In genomic region chr2:25601711-25602332, GRCh38 we compare ENCODE assay signal across 8 cellular contexts.
DNase-seq lines count a peak whose midpoint lies in the region; ATAC-seq and TF ChIP-seq lines count a peak whose summit lies in the region.
"Not testable (repeated sequence)": the region's sequence is repeated elsewhere in the genome, so short reads cannot be mapped to it uniquely, and the experiment has no call there.

No MANE protein-coding gene starts in this region.

- H3K79me2 ChIP-seq in KMS-11 (ENCODE audit: insufficient read depth, low read depth), result not testable (repeated sequence)

- H3K9me3 Mint-ChIP-seq in activated T-helper 17 cell treated with anti-CD3 and anti-CD28 coated beads, Interleukin-2, amount 50 U/mL, for 72 hours; mesothelial cell of epicardium; type B pancreatic cell: not testable (repeated sequence)

- H2AFZ ChIP-seq in KMS-11 (ENCODE audit: low read depth), result not testable (repeated sequence)

- H3K27me3 ChIP-seq in KMS-11 (ENCODE audit: insufficient read depth, low read depth), result not testable (repeated sequence)

- peak overlapping the region; percentile 63 for H3K27ac Mint-ChIP-seq in activated T-helper 17 cell treated with anti-CD3 and anti-CD28 coated beads, Interleukin-2, amount 50 U/mL, for 72 hours
- H3K27ac Mint-ChIP-seq in mesothelial cell of epicardium (peak overlapping the region; percentile 49), type B pancreatic cell (peak overlapping the region; percentile 6)

- H3K4me3 Mint-ChIP-seq in activated T-helper 17 cell treated with anti-CD3 and anti-CD28 coated beads, Interleukin-2, amount 50 U/mL, for 72 hours, result peak overlapping the region; percentile 50
- not testable (repeated sequence) for H3K4me3 Mint-ChIP-seq in mesothelial cell of epicardium, type B pancreatic cell

- H3K4me3 ChIP-seq in KMS-11 (IDR thresholded peaks at IDR 0.05; ENCODE audit: insufficient read depth, low read depth, low read length), result peak overlapping the region; percentile 29

- H3K36me3 Mint-ChIP-seq in activated T-helper 17 cell treated with anti-CD3 and anti-CD28 coated beads, Interleukin-2, amount 50 U/mL, for 72 hours (ENCODE audit: low read depth); mesothelial cell of epicardium; type B pancreatic cell: not testable (repeated sequence)

- H3K27ac ChIP-seq in KMS-11, result peak overlapping the region; percentile 18

- not testable (repeated sequence) for DNase-seq in mesothelial cell of epicardium (ENCODE audit: low spot score in 2 of 2, unreplicated experiment in 2 of 2); type B pancreatic cell (ENCODE audit: extremely low spot score, unreplicated experiment)

- not testable (repeated sequence) for H4K20me1 ChIP-seq in KMS-11 (ENCODE audit: insufficient read depth)

- TF ChIP-seq CTCF in KMS-11 (conservative IDR thresholded peaks at IDR 0.05; ENCODE audit: low read depth, low read length); mesothelial cell of epicardium (IDR thresholded peaks at IDR 0.05; ENCODE audit: unreplicated experiment); type B pancreatic cell (conservative IDR thresholded peaks at IDR 0.05): not testable (repeated sequence)

- H3K9ac ChIP-seq in KMS-11, result not testable (repeated sequence)

- H3K4me2 ChIP-seq in KMS-11, result peak overlapping the region; percentile 12

- peaks cover 55% of the 10 kb centered on the region for H3K4me1 ChIP-seq in KMS-11 (ENCODE audit: low read depth, poor library complexity, severe bottlenecking)

- H3K27me3 Mint-ChIP-seq in activated T-helper 17 cell treated with anti-CD3 and anti-CD28 coated beads, Interleukin-2, amount 50 U/mL, for 72 hours; mesothelial cell of epicardium (ENCODE audit: low read depth); type B pancreatic cell: not testable (repeated sequence)

- peaks cover 24% of the 10 kb centered on the region for H3K4me1 Mint-ChIP-seq in activated T-helper 17 cell treated with anti-CD3 and anti-CD28 coated beads, Interleukin-2, amount 50 U/mL, for 72 hours
- peaks cover 16% of the 10 kb centered on the region for H3K4me1 Mint-ChIP-seq in mesothelial cell of epicardium
- H3K4me1 Mint-ChIP-seq in type B pancreatic cell (ENCODE audit: unreplicated experiment), result peaks cover 10% of the 10 kb centered on the region

- ATAC-seq in GM18868 (IDR thresholded peaks at IDR 0.05; ENCODE audit: unreplicated experiment) (peak; percentile 41), GM21619 (IDR thresholded peaks at IDR 0.05; ENCODE audit: unreplicated experiment) (peak; percentile 48), HG02798 (IDR thresholded peaks at IDR 0.05; ENCODE audit: poor library complexity, unreplicated experiment) (peak; percentile 59)
- ATAC-seq in activated CD4-positive, CD25-positive, alpha-beta regulatory T cell treated with anti-CD3 and anti-CD28 coated beads, Interleukin-2, amount 50 U/mL, for 24 hours, result peak; percentile 60 to 84
- ATAC-seq in activated T-helper 17 cell treated with anti-CD3 and anti-CD28 coated beads, Interleukin-2, amount 50 U/mL, for 72 hours (replicated peaks), result peak; percentile 79

- H3K36me3 ChIP-seq in KMS-11 (ENCODE audit: insufficient read depth), result not testable (repeated sequence)

Comparison
In these comparisons a context has a peak if more than half of its experiments do, and no peak if none do; other contexts are left out.
1. H3K27ac Mint-ChIP-seq: peak in every context shown above with its lines; median percentile 63 in activated T-helper 17 cell treated with anti-CD3 and anti-CD28 coated beads, Interleukin-2, amount 50 U/mL, for 72 hours; 49 in mesothelial cell of epicardium; 6 in type B pancreatic cell.